In genomic region chr12:6925543-6926279, GRCh38 we compare ENCODE assay signal across 8 cellular contexts. TPM values are rescaled to one million over a fixed set of nuclear protein-coding genes. Genes with fewer than 3 reads are reported as not detected.
DNase-seq lines count a peak whose midpoint lies in the region; ATAC-seq and TF ChIP-seq lines count a peak whose summit lies in the region.

No MANE protein-coding gene starts in this region.

- intact Hi-C loops in A673 (cut with micrococcal nuclease; ENCODE audit: unreplicated experiment): loop anchor here (1.0 to 2.0 kb wide), 2 partner anchors 13 to 37 kb away; no protein-coding TSS in a partner anchor
- intact Hi-C loops in activated CD8-positive, alpha-beta T cell treated with anti-CD3 and anti-CD28 coated beads for 36 hours (cut with micrococcal nuclease): no loop called here

- H2AFZ ChIP-seq in H9 (ENCODE audit: low read length): no peak overlapping the region

- no peak for ATAC-seq in activated CD8-positive, alpha-beta T cell treated with anti-CD3 and anti-CD28 coated beads for 36 hours
- ATAC-seq in foreskin keratinocyte (peak; percentile 59), GM21786 (IDR thresholded peaks at IDR 0.05; ENCODE audit: unreplicated experiment) (no peak)
- no peak for ATAC-seq in natural killer cell treated with Interleukin-12 subunit alpha and Interleukin-12 subunit beta and Interleukin-15 and Interleukin-18, amount 100 ng/mL, for 72 hours

- in situ Hi-C loops in GM13977 (cut with MboI; ENCODE audit: low pct_unique_long_range_greater_than_20kb, low sequenced_read_pairs, unreplicated experiment): loop anchor here (25.0 kb wide), 1 partner anchor 187 kb away; the partner anchor contains the start of gene C1RL

- H4K8ac ChIP-seq in H9 (replicated peaks; ENCODE audit: insufficient read length, low read depth, low read length): no peak overlapping the region

- no peak overlapping the region for H2BK120ac ChIP-seq in H9 (ENCODE audit: low read depth, low read length, poor library complexity, severe bottlenecking)

- no peaks in the 10 kb centered on the region for H3K79me1 ChIP-seq in H9 (ENCODE audit: insufficient read depth, low read depth, low read length, poor library complexity, severe bottlenecking)

- H3K79me2 ChIP-seq in H9 (ENCODE audit: insufficient read depth, low read length): peaks cover 19% of the 10 kb centered on the region; the same call in 1 of the 2 replicates

- H3K36me3 Mint-ChIP-seq in H9 (ENCODE audit: insufficient read depth in 1 of 3, low read depth in 3 of 3): peaks cover 17 to 45% (median 38%) of the 10 kb centered on the region in 3 experiments; a peak in 6 of 7 replicates
- peaks cover 24% of the 10 kb centered on the region for H3K36me3 Mint-ChIP-seq in activated CD8-positive, alpha-beta T cell treated with anti-CD3 and anti-CD28 coated beads for 36 hours (ENCODE audit: low read depth)
- H3K36me3 Mint-ChIP-seq in natural killer cell treated with Interleukin-12 subunit alpha and Interleukin-12 subunit beta and Interleukin-15 and Interleukin-18, amount 100 ng/mL, for 72 hours: no peaks in the 10 kb centered on the region

- peaks cover 26% of the 10 kb centered on the region for H3K36me3 ChIP-seq in A673 (ENCODE audit: insufficient read depth, low read length, poor library complexity, severe bottlenecking)

- no peak overlapping the region for H2BK15ac ChIP-seq in H9 (ENCODE audit: low read depth, low read length)

- H3K9me3 Mint-ChIP-seq in H9: peaks cover 0 to 2% of the 10 kb centered on the region in 2 experiments; a peak in 1 of 5 replicates
- no peaks in the 10 kb centered on the region for H3K9me3 Mint-ChIP-seq in activated CD8-positive, alpha-beta T cell treated with anti-CD3 and anti-CD28 coated beads for 36 hours
- H3K9me3 Mint-ChIP-seq in natural killer cell treated with Interleukin-12 subunit alpha and Interleukin-12 subunit beta and Interleukin-15 and Interleukin-18, amount 100 ng/mL, for 72 hours: no peaks in the 10 kb centered on the region

- peak overlapping the region; percentile 56 for H3K9ac ChIP-seq in H9 (ENCODE audit: extremely low read depth, insufficient read length, low read length)

- no peak overlapping the region for H3K56ac ChIP-seq in H9 (ENCODE audit: insufficient read length, low read depth, low read length)

- H3K27me3 ChIP-seq in A673 (replicated peaks; ENCODE audit: insufficient read depth, low read depth, low read length, poor library complexity): no peaks in the 10 kb centered on the region
- no peaks in the 10 kb centered on the region for H3K27me3 ChIP-seq in H9 (ENCODE audit: insufficient read depth, low read length)
- H3K27me3 ChIP-seq in foreskin keratinocyte: no peaks in the 10 kb centered on the region

- H3K18ac ChIP-seq in H9 (ENCODE audit: insufficient read length, low read depth, low read length): peak overlapping the region; percentile 61

- H2BK5ac ChIP-seq in H9 (ENCODE audit: insufficient read length, low read length): peak overlapping the region; percentile 24

- H3K4me3 Mint-ChIP-seq in H9: peak overlapping the region; percentile 76 to 89
- peak overlapping the region; percentile 74 for H3K4me3 Mint-ChIP-seq in activated CD8-positive, alpha-beta T cell treated with anti-CD3 and anti-CD28 coated beads for 36 hours
- peak overlapping the region; percentile 95 for H3K4me3 Mint-ChIP-seq in natural killer cell treated with Interleukin-12 subunit alpha and Interleukin-12 subunit beta and Interleukin-15 and Interleukin-18, amount 100 ng/mL, for 72 hours

- no peak overlapping the region for H3K23ac ChIP-seq in H9 (ENCODE audit: insufficient read length, low read depth, low read length)

- POLR2A ChIA-PET in A673 (lab: Charles Lee; ENCODE audit: low non-redundant PET): interaction anchor here (1.1 to 1.5 kb wide), 2 partner anchors 18 to 19 kb away, joined by 3 to 11 read pairs; partner anchors contain the start of genes C12orf57 and RNU7-1
- POLR2A ChIA-PET in activated CD8-positive, alpha-beta T cell treated with anti-CD3 and anti-CD28 coated beads for 36 hours (lab: Charles Lee): interaction anchor here (0.7 to 36.0 kb wide), 11 partner anchors 9 to 183 kb away, joined by 3 to 1266 read pairs (median 4); partner anchors contain the start of genes C12orf57, ENO2, PTPN6 and RNU7-1

- TF ChIP-seq CTCF in A673 (conservative IDR thresholded peaks at IDR 0.05; ENCODE audit: low read depth, low read length) (no peak), H9 (conservative IDR thresholded peaks at IDR 0.05) (no peak), foreskin keratinocyte (conservative IDR thresholded peaks at IDR 0.05) (no peak), GM13977 (IDR thresholded peaks at IDR 0.05; ENCODE audit: extremely low read depth, insufficient read depth, missing control alignments) (no peak)
- TF ChIP-seq CTCF in activated CD8-positive, alpha-beta T cell treated with anti-CD3 and anti-CD28 coated beads for 36 hours (IDR thresholded peaks at IDR 0.05): no peak

- peak overlapping the region; percentile 98 to 100 (median 99) for H3K27ac Mint-ChIP-seq in H9
- no peak overlapping the region for H3K27ac Mint-ChIP-seq in activated CD8-positive, alpha-beta T cell treated with anti-CD3 and anti-CD28 coated beads for 36 hours
- H3K27ac Mint-ChIP-seq in natural killer cell treated with Interleukin-12 subunit alpha and Interleukin-12 subunit beta and Interleukin-15 and Interleukin-18, amount 100 ng/mL, for 72 hours: peak overlapping the region; percentile 54 to 93

- peaks cover 57 to 60% of the 10 kb centered on the region in 2 experiments for H3K4me1 Mint-ChIP-seq in H9
- peaks cover 54% of the 10 kb centered on the region for H3K4me1 Mint-ChIP-seq in activated CD8-positive, alpha-beta T cell treated with anti-CD3 and anti-CD28 coated beads for 36 hours (ENCODE audit: low read depth)
- peaks cover 41 to 42% of the 10 kb centered on the region in 2 donors for H3K4me1 Mint-ChIP-seq in natural killer cell treated with Interleukin-12 subunit alpha and Interleukin-12 subunit beta and Interleukin-15 and Interleukin-18, amount 100 ng/mL, for 72 hours (ENCODE audit: low read depth in 2 of 2)

- H4K5ac ChIP-seq in H9 (ENCODE audit: insufficient read length, low read depth, low read length): no peak overlapping the region

- no peak overlapping the region for H2BK12ac ChIP-seq in H9 (ENCODE audit: insufficient read length, low read depth, low read length)

- no peak overlapping the region for H3K4ac ChIP-seq in H9 (ENCODE audit: low read depth, low read length)

- peaks cover 30% of the 10 kb centered on the region for H3K23me2 ChIP-seq in H9 (ENCODE audit: insufficient read length, low read depth, low read length, poor library complexity, severe bottlenecking)

- H3K4me3 ChIP-seq in A673 (ENCODE audit: low read depth, low read length, poor library complexity, severe bottlenecking): peak overlapping the region; percentile 36

- no peaks in the 10 kb centered on the region for H3K9me3 ChIP-seq in A673 (ENCODE audit: low read depth, low read length, poor library complexity, severe bottlenecking)
- H3K9me3 ChIP-seq in H9 (ENCODE audit: control insufficient read depth, low read depth, low read length): no peaks in the 10 kb centered on the region

- H4K91ac ChIP-seq in H9 (ENCODE audit: insufficient read length, low read depth, low read length): no peak overlapping the region

- CTCF ChIA-PET in A673 (lab: Charles Lee): interaction anchor here (1.0 to 1.7 kb wide), 7 partner anchors 9 to 188 kb away, joined by 3 to 11 read pairs (median 5); partner anchors contain the start of genes C12orf57 and RNU7-1
- CTCF ChIA-PET in activated CD8-positive, alpha-beta T cell treated with anti-CD3 and anti-CD28 coated beads for 36 hours (lab: Charles Lee): interaction anchor here (0.8 to 7.3 kb wide), 21 partner anchors 8 to 187 kb away, joined by 3 to 108 read pairs (median 6); partner anchors contain the start of genes C12orf57, ENO2, PTMS and PTPN6

- WGBS in H9 (ENCODE audit: extremely low coverage, insufficient read length, low lambda C conversion rate): no CpG with 5 or more reads among the region's 8 CpGs

- H3K4me2 ChIP-seq in H9 (ENCODE audit: insufficient read depth, insufficient read length, low read length): peak overlapping the region; percentile 97

- no peak overlapping the region for H3T11ph ChIP-seq in H9 (ENCODE audit: low read length)

- H4K20me1 ChIP-seq in H9 (ENCODE audit: control insufficient read depth, insufficient read depth, insufficient read length): no peaks in the 10 kb centered on the region

- H2AK5ac ChIP-seq in H9 (ENCODE audit: insufficient read length, low read length): no peak overlapping the region

- peaks cover 1% of the 10 kb centered on the region; the same call in 1 of the 2 replicates for H3K27me3 Mint-ChIP-seq in H9 (ENCODE audit: low read depth)
- no peaks in the 10 kb centered on the region for H3K27me3 Mint-ChIP-seq in activated CD8-positive, alpha-beta T cell treated with anti-CD3 and anti-CD28 coated beads for 36 hours
- no peaks in the 10 kb centered on the region for H3K27me3 Mint-ChIP-seq in natural killer cell treated with Interleukin-12 subunit alpha and Interleukin-12 subunit beta and Interleukin-15 and Interleukin-18, amount 100 ng/mL, for 72 hours

- BruUV-seq in A673 (replicated peaks; lab: Mats Ljungman, UMichigan): no TSS peak

- DNase-seq in A673 (ENCODE audit: low spot score) (peak; percentile 81), H9 (peak; percentile 90), foreskin keratinocyte (peak; percentile 82 to 89), GM13977 (ENCODE audit: low spot score) (no peak), HPDE6-E6E7 (ENCODE audit: extremely low spot score) (no peak)
- DNase-seq in activated CD8-positive, alpha-beta T cell treated with anti-CD3 and anti-CD28 coated beads for 36 hours: no peak
- DNase-seq in natural killer cell treated with Interleukin-12 subunit alpha and Interleukin-12 subunit beta and Interleukin-15 and Interleukin-18, amount 100 ng/mL, for 72 hours (ENCODE audit: low spot score): no peak

- H3K27ac ChIP-seq in A673 (ENCODE audit: low read depth, low read length, poor library complexity, severe bottlenecking) (peak overlapping the region; percentile 95), H9 (ENCODE audit: insufficient read length, low read depth, low read length) (peak overlapping the region; percentile 93), foreskin keratinocyte (peak overlapping the region; percentile 49)

- no peak overlapping the region for H2BK20ac ChIP-seq in H9 (ENCODE audit: low read depth, low read length, poor library complexity, severe bottlenecking)

- H3K14ac ChIP-seq in H9 (ENCODE audit: insufficient read depth, low read length): peak overlapping the region; percentile 71

- H3K4me1 ChIP-seq in A673 (ENCODE audit: insufficient read depth, low read length, poor library complexity, severe bottlenecking): peaks cover 39% of the 10 kb centered on the region
- H3K4me1 ChIP-seq in H9 (ENCODE audit: insufficient read depth, low read length): peaks cover 3% of the 10 kb centered on the region; the same call in 1 of the 2 replicates
- H3K4me1 ChIP-seq in foreskin keratinocyte: peaks cover 17% of the 10 kb centered on the region

RNA-seq across cellular contexts. Expression of gene ATN1, which starts 2.0 kb away (rescaled TPM):
- 139 and 144 TPM in 2 replicates for total RNA-seq in A673 (2021)
- 97.9 and 103 TPM in 2 replicates for total RNA-seq in H9 (2021)
- 10 to 100 TPM; 26.4 to 28.5 TPM for total RNA-seq in activated CD8-positive, alpha-beta T cell treated with anti-CD3 and anti-CD28 coated beads for 36 hours
- 15.0 and 18.3 TPM in 2 replicates for total RNA-seq in foreskin keratinocyte
- polyA plus RNA-seq in foreskin keratinocyte: 35.1 and 37.2 TPM in 2 replicates
- total RNA-seq in natural killer cell treated with Interleukin-12 subunit alpha and Interleukin-12 subunit beta and Interleukin-15 and Interleukin-18, amount 100 ng/mL, for 72 hours: 10 to 100 TPM; 36.5 to 62.2 TPM

RNA-seq across cellular contexts. Expression of gene ENO2, which starts 11.3 kb away (rescaled TPM):
- 138 and 155 TPM in 2 replicates for total RNA-seq in A673 (2021)
- 165 and 166 TPM in 2 replicates for total RNA-seq in H9 (2021)
- total RNA-seq in activated CD8-positive, alpha-beta T cell treated with anti-CD3 and anti-CD28 coated beads for 36 hours: 100 to 1,000 TPM; 315 to 330 TPM
- 1.5 and 2.0 TPM in 2 replicates for total RNA-seq in foreskin keratinocyte
- 1.7 and 1.8 TPM in 2 replicates for polyA plus RNA-seq in foreskin keratinocyte
- total RNA-seq in natural killer cell treated with Interleukin-12 subunit alpha and Interleukin-12 subunit beta and Interleukin-15 and Interleukin-18, amount 100 ng/mL, for 72 hours: 100 to 1,000 TPM; 151 to 158 TPM

RNA-seq across cellular contexts. Expression of gene RNU7-1, which starts 17.9 kb away (rescaled TPM):
- not detected in 2 replicates for total RNA-seq in A673 (2021)
- not detected in 2 replicates for total RNA-seq in H9 (2021)
- total RNA-seq in activated CD8-positive, alpha-beta T cell treated with anti-CD3 and anti-CD28 coated beads for 36 hours: not detected
- total RNA-seq in foreskin keratinocyte: not detected in 2 replicates
- not detected in 2 replicates for polyA plus RNA-seq in foreskin keratinocyte
- total RNA-seq in natural killer cell treated with Interleukin-12 subunit alpha and Interleukin-12 subunit beta and Interleukin-15 and Interleukin-18, amount 100 ng/mL, for 72 hours: not detected

RNA-seq across cellular contexts. Expression of gene C12orf57, which starts 18.1 kb away (rescaled TPM):
- 226 and 260 TPM in 2 replicates for total RNA-seq in A673 (2021)
- 195 TPM in 2 replicates for total RNA-seq in H9 (2021)
- 100 to 1,000 TPM; 226 to 244 TPM for total RNA-seq in activated CD8-positive, alpha-beta T cell treated with anti-CD3 and anti-CD28 coated beads for 36 hours
- 119 and 147 TPM in 2 replicates for total RNA-seq in foreskin keratinocyte
- polyA plus RNA-seq in foreskin keratinocyte: 177 and 232 TPM in 2 replicates
- total RNA-seq in natural killer cell treated with Interleukin-12 subunit alpha and Interleukin-12 subunit beta and Interleukin-15 and Interleukin-18, amount 100 ng/mL, for 72 hours: 100 to 1,000 TPM in 1 of 2 donors, 10 to 100 TPM in 1; 89.7 to 106 TPM

RNA-seq across cellular contexts. Expression of gene LRRC23, which starts 21.1 kb away (rescaled TPM):
- total RNA-seq in A673 (2021): 7.7 and 13.6 TPM in 2 replicates
- total RNA-seq in H9 (2021): 2.1 and 2.6 TPM in 2 replicates
- 1 to 10 TPM; 4.6 to 5.3 TPM for total RNA-seq in activated CD8-positive, alpha-beta T cell treated with anti-CD3 and anti-CD28 coated beads for 36 hours
- total RNA-seq in foreskin keratinocyte: 4.7 and 6.0 TPM in 2 replicates
- 5.8 and 7.0 TPM in 2 replicates for polyA plus RNA-seq in foreskin keratinocyte
- 1 to 10 TPM; 3.2 to 7.1 TPM for total RNA-seq in natural killer cell treated with Interleukin-12 subunit alpha and Interleukin-12 subunit beta and Interleukin-15 and Interleukin-18, amount 100 ng/mL, for 72 hours

Comparison
In these comparisons a context has a peak if more than half of its experiments do, and no peak if none do; other contexts are left out.
1. DNase-seq: peak in A673 (single experiment), H9 (single experiment) and foreskin keratinocyte (2 of 2); none in activated CD8-positive, alpha-beta T cell treated with anti-CD3 and anti-CD28 coated beads for 36 hours (single experiment), natural killer cell treated with Interleukin-12 subunit alpha and Interleukin-12 subunit beta and Interleukin-15 and Interleukin-18, amount 100 ng/mL, for 72 hours (single experiment), GM13977 (single experiment) and HPDE6-E6E7 (single experiment).
2. RNA of gene ENO2, which starts 11.3 kb away (total RNA-seq): 315 to 330 TPM in activated CD8-positive, alpha-beta T cell treated with anti-CD3 and anti-CD28 coated beads for 36 hours, 165 to 166 TPM in H9, 151 to 158 TPM in natural killer cell treated with Interleukin-12 subunit alpha and Interleukin-12 subunit beta and Interleukin-15 and Interleukin-18, amount 100 ng/mL, for 72 hours and 138 to 155 TPM in A673; 1.5 to 2.0 TPM in foreskin keratinocyte; every median in the first group is over 10 times any median in the second.
3. Peak in every context shown above with its lines, with median percentiles within 50 percentile points of each other: H3K27ac ChIP-seq and H3K4me3 Mint-ChIP-seq.